ENCODE assay signal across 14 cellular contexts in the genomic region with DNA sequence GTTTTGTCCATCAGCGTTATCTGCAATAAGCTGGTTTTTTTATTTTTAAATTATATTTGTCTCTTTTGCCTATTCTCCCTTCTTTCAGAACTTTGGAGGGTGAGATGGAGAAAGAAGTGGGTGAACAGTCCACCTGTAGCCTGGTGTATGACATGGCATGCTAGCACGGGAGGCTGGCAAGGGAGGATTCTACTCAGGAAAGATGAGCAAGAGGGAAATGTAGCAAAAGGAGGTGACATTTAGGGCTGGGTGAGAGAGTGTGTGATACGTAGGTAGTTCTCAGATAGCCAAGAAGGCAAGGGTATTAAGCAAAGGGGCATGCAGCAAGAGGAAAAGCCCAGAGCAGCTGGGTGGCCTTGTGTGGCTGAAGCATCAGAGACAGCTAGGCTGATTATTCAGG.
A peak's percentile ranks its signal among the peaks of the same experiment; 100 is the strongest.
DNase-seq lines count a peak whose midpoint lies in the region; ATAC-seq and TF ChIP-seq lines count a peak whose summit lies in the region.
"Had no signal": no experiment of that assay in that cellular context is flagged by ENCODE, and none has a peak within 500 bp of the region (broad histone marks: within the 10 kb centered on the region; RNA-seq: fewer than 3 reads in every experiment).

No MANE protein-coding gene starts in this region.

- H3K4me3 Mint-ChIP-seq in activated CD4-positive, alpha-beta T cell treated with anti-CD3 and anti-CD28 coated beads, Interleukin-2, amount 10 ng/mL, durations not matched to agents 24 days and 14 days = no peak overlapping the region
- no peak overlapping the region for H3K4me3 Mint-ChIP-seq in mesothelial cell of epicardium
- H3K4me3 Mint-ChIP-seq in CD14-positive monocyte = no peak overlapping the region
- H3K4me3 Mint-ChIP-seq: CD8-positive, alpha-beta memory T cell had no signal

- H3K27me3 ChIP-seq in skeletal muscle satellite cell (ENCODE audit: control insufficient read depth, insufficient read depth, low read length) = no peaks in the 10 kb centered on the region
- H3K27me3 ChIP-seq in dorsolateral prefrontal cortex = peaks cover 0 to 4% (median 0%) of the 10 kb centered on the region in 45 donors

- peak overlapping the region; percentile 52 for H3K9ac ChIP-seq in skeletal muscle satellite cell (ENCODE audit: low read depth, low read length)
- H3K9ac ChIP-seq: GM23248 had no signal

- no peaks in the 10 kb centered on the region for H3K36me3 Mint-ChIP-seq in activated CD4-positive, alpha-beta T cell treated with anti-CD3 and anti-CD28 coated beads, Interleukin-2, amount 10 ng/mL, durations not matched to agents 24 days and 14 days (ENCODE audit: low read depth)
- H3K36me3 Mint-ChIP-seq in mesothelial cell of epicardium (peaks cover 42% of the 10 kb centered on the region), CD14-positive monocyte (no peaks in the 10 kb centered on the region)
- H3K36me3 Mint-ChIP-seq: CD8-positive, alpha-beta memory T cell had no signal

- H3K27ac ChIP-seq in dorsolateral prefrontal cortex = no peak overlapping the region
- H3K27ac ChIP-seq: 22Rv1, GM23248 had no signal

- H3K4me3 ChIP-seq in skeletal muscle satellite cell (ENCODE audit: low read length) = no peak overlapping the region
- H3K4me3 ChIP-seq in dorsolateral prefrontal cortex = no peak overlapping the region
- H3K4me3 ChIP-seq: GM23248 had no signal

- no peak overlapping the region for H3K27ac Mint-ChIP-seq in activated CD4-positive, alpha-beta T cell treated with anti-CD3 and anti-CD28 coated beads, Interleukin-2, amount 10 ng/mL, durations not matched to agents 24 days and 14 days
- peak overlapping the region; percentile 91 for H3K27ac Mint-ChIP-seq in mesothelial cell of epicardium
- peak overlapping the region in 1 of 7 donors; percentile 33 for H3K27ac Mint-ChIP-seq in CD14-positive monocyte
- H3K27ac Mint-ChIP-seq: CD8-positive, alpha-beta memory T cell had no signal

- H3K4me2 ChIP-seq in skeletal muscle satellite cell (ENCODE audit: low read length) = no peak overlapping the region

- peaks cover 11% of the 10 kb centered on the region for H3K4me1 ChIP-seq in skeletal muscle satellite cell (ENCODE audit: control insufficient read depth, insufficient read depth, low read length)
- H3K4me1 ChIP-seq: Caco-2 had no signal

- intact Hi-C loops in activated CD4-positive, alpha-beta T cell treated with anti-CD3 and anti-CD28 coated beads, Interleukin-2, amount 10 ng/mL, durations not matched to agents 24 days and 14 days (cut with micrococcal nuclease) = no loop called here
- intact Hi-C loops in CD14-positive monocyte (cut with micrococcal nuclease) = no loop called here
- intact Hi-C loops in dorsolateral prefrontal cortex (cut with DNase I) = no loop called here

- H3K9me3 ChIP-seq in skeletal muscle satellite cell (replicated peaks; ENCODE audit: low read length) = no peaks in the 10 kb centered on the region
- H3K9me3 ChIP-seq: Caco-2 had no signal

- H3K4me1 Mint-ChIP-seq in activated CD4-positive, alpha-beta T cell treated with anti-CD3 and anti-CD28 coated beads, Interleukin-2, amount 10 ng/mL, durations not matched to agents 24 days and 14 days = no peaks in the 10 kb centered on the region
- H3K4me1 Mint-ChIP-seq in mesothelial cell of epicardium (peaks cover 43% of the 10 kb centered on the region), CD14-positive monocyte (no peaks in the 10 kb centered on the region)
- H3K4me1 Mint-ChIP-seq: CD8-positive, alpha-beta memory T cell had no signal

- DNase-seq in activated CD4-positive, alpha-beta T cell treated with anti-CD3 and anti-CD28 coated beads, Interleukin-2, amount 10 ng/mL, durations not matched to agents 24 days and 14 days = peak; percentile 6
- no peak for DNase-seq in activated CD4-positive, alpha-beta T cell treated with anti-CD3 and anti-CD28 coated beads for 1 hour
- no peak for DNase-seq in mesothelial cell of epicardium (ENCODE audit: low spot score in 2 of 2, unreplicated experiment in 2 of 2)
- DNase-seq in DMS79 (lab: John Stamatoyannopoulos, UW) = no peak
- DNase-seq in CD14-positive monocyte (ENCODE audit: low spot score) = no peak
- DNase-seq in dorsolateral prefrontal cortex = no peak
- DNase-seq: Caco-2; CD8-positive, alpha-beta memory T cell; DMS53 had no signal

- H3K9me3 Mint-ChIP-seq in activated CD4-positive, alpha-beta T cell treated with anti-CD3 and anti-CD28 coated beads, Interleukin-2, amount 10 ng/mL, durations not matched to agents 24 days and 14 days = peaks cover 3% of the 10 kb centered on the region
- H3K9me3 Mint-ChIP-seq in mesothelial cell of epicardium (peaks cover 28% of the 10 kb centered on the region), CD14-positive monocyte (peaks cover 9 to 25% (median 15%) of the 10 kb centered on the region in 7 donors)

- TF ChIP-seq CTCF in mesothelial cell of epicardium (IDR thresholded peaks at IDR 0.05; ENCODE audit: unreplicated experiment) (no peak), CD14-positive monocyte (IDR thresholded peaks at IDR 0.05) (no peak), dorsolateral prefrontal cortex (IDR thresholded peaks at IDR 0.05 in 54 of 56, conservative IDR thresholded peaks at IDR 0.05 in 2 of 56; ENCODE audit: low read depth in 1 of 56, partially characterized antibody in 56 of 56) (no peak)

- no peaks in the 10 kb centered on the region for H3K27me3 Mint-ChIP-seq in activated CD4-positive, alpha-beta T cell treated with anti-CD3 and anti-CD28 coated beads, Interleukin-2, amount 10 ng/mL, durations not matched to agents 24 days and 14 days
- no peaks in the 10 kb centered on the region for H3K27me3 Mint-ChIP-seq in mesothelial cell of epicardium (ENCODE audit: low read depth)
- H3K27me3 Mint-ChIP-seq in CD14-positive monocyte (ENCODE audit: low read depth in 3 of 3) = peaks cover 0 to 1% (median 0%) of the 10 kb centered on the region in 3 donors

- no peak for ATAC-seq in HG03108 (IDR thresholded peaks at IDR 0.05; ENCODE audit: unreplicated experiment)
- ATAC-seq: HCT116 had no signal

- H3K36me3 ChIP-seq in skeletal muscle satellite cell (ENCODE audit: insufficient read depth, low read length) = no peaks in the 10 kb centered on the region
